ENCODE assay signal across 9 cellular contexts in the genomic region with DNA sequence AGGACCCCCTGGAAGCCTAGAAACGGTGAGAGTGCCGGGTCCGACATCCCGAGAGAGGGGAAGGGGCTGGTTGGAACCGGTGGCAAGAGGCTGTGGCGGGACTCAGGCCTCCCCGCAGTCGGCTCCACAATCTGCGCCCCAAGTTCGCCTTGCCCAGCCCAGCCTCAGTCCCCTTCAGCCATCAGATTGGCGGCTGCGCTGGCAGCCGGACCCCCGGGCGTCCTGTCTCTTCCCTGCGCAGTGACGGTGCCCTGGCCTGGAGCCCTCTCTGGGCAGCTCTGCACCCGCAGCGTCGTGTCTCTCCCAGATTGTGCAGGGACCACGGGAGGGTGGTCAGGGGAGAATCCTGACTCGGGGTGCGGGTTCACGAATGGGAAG. TPM values are rescaled to one million over a fixed set of nuclear protein-coding genes. Genes with fewer than 3 reads are reported as not detected.
DNase-seq lines count a peak whose midpoint lies in the region; ATAC-seq and TF ChIP-seq lines count a peak whose summit lies in the region.
"Had no signal": no experiment of that assay in that cellular context is flagged by ENCODE, and none has a peak within 500 bp of the region (broad histone marks: within the 10 kb centered on the region; RNA-seq: fewer than 3 reads in every experiment).

No MANE protein-coding gene starts in this region.

- no peak for DNase-seq in CD8-positive, alpha-beta memory T cell
- peak in 1 of 10 donors; percentile 50 for DNase-seq in dorsolateral prefrontal cortex
- DNase-seq in psoas muscle: no peak
- no peak for DNase-seq in G401 (ENCODE audit: low spot score)
- no peak for DNase-seq in stimulated activated naive CD4-positive, alpha-beta T cell (lab: John Stamatoyannopoulos, UW)
- no peak for DNase-seq in posterior vena cava (ENCODE audit: low spot score)
- DNase-seq in UCSD-AML1 (lab: John Stamatoyannopoulos, UW; ENCODE audit: unreplicated experiment): no peak

- ATAC-seq in HG03432 (IDR thresholded peaks at IDR 0.05; ENCODE audit: unreplicated experiment) (peak; percentile 14), psoas muscle (no peak)

- TF ChIP-seq CTCF in dorsolateral prefrontal cortex (IDR thresholded peaks at IDR 0.05 in 54 of 56, conservative IDR thresholded peaks at IDR 0.05 in 2 of 56; ENCODE audit: low read depth in 1 of 56, partially characterized antibody in 56 of 56) (no peak), psoas muscle (IDR thresholded peaks at IDR 0.05) (no peak)

- H3K27me3 ChIP-seq in CD8-positive, alpha-beta memory T cell (ENCODE audit: insufficient read depth, low read length, poor library complexity, severe bottlenecking): no peaks in the 10 kb centered on the region
- H3K27me3 ChIP-seq in dorsolateral prefrontal cortex (peaks cover 0 to 2% (median 0%) of the 10 kb centered on the region in 45 donors), psoas muscle (ENCODE audit: insufficient read depth in 3 of 3, low read length in 2 of 3) (no peaks in the 10 kb centered on the region)

- H3K9me3 ChIP-seq in CD8-positive, alpha-beta memory T cell (ENCODE audit: low read length): no peaks in the 10 kb centered on the region
- no peaks in the 10 kb centered on the region for H3K9me3 ChIP-seq in psoas muscle

- H3K27ac ChIP-seq in CD8-positive, alpha-beta memory T cell (ENCODE audit: low read depth, low read length): no peak overlapping the region
- no peak overlapping the region for H3K27ac ChIP-seq in dorsolateral prefrontal cortex
- no peak overlapping the region for H3K27ac ChIP-seq in psoas muscle

- CTCF ChIA-PET in CD8-positive, alpha-beta memory T cell (lab: Charles Lee): no interaction called here

- peaks cover 0 to 2% of the 10 kb centered on the region in 2 donors for H3K27me3 Mint-ChIP-seq in CD8-positive, alpha-beta memory T cell

- 0 to 2% (median 1%) methylated on average over 20 to 24 of the region's 24 CpGs for WGBS in psoas muscle, 3 donors

- H3K27ac Mint-ChIP-seq in CD8-positive, alpha-beta memory T cell: peak overlapping the region; percentile 29 to 90 (median 64)

- H3K4me3 ChIP-seq in CD8-positive, alpha-beta memory T cell (ENCODE audit: low read length): peak overlapping the region; percentile 53
- H3K4me3 ChIP-seq in dorsolateral prefrontal cortex (peak overlapping the region in 58 of 59 donors; percentile 26 to 92 (median 70)), psoas muscle (peak overlapping the region; percentile 70)

- H3K4me3 Mint-ChIP-seq in CD8-positive, alpha-beta memory T cell: peak overlapping the region; percentile 81 to 92 (median 89)

- H3K36me3 Mint-ChIP-seq in CD8-positive, alpha-beta memory T cell: peaks cover 0 to 1% (median 0%) of the 10 kb centered on the region in 3 donors

- peaks cover 0 to 8% (median 4%) of the 10 kb centered on the region in 5 donors for H3K9me3 Mint-ChIP-seq in CD8-positive, alpha-beta memory T cell

- POLR2A ChIA-PET in CD8-positive, alpha-beta memory T cell (lab: Charles Lee): interaction anchor here (0.7 to 1.0 kb wide), 2 partner anchors 576 to 1399 kb away, joined by 3 to 5 read pairs; no protein-coding TSS in a partner anchor

- H3K36me3 ChIP-seq in CD8-positive, alpha-beta memory T cell (ENCODE audit: insufficient read depth, low read length): no peaks in the 10 kb centered on the region
- no peaks in the 10 kb centered on the region for H3K36me3 ChIP-seq in psoas muscle (ENCODE audit: insufficient read depth in 1 of 2, low read depth in 1 of 2)

- intact Hi-C loops in dorsolateral prefrontal cortex (cut with DNase I) (no loop called here), psoas muscle (cut with DNase I) (no loop called here), posterior vena cava (cut with DNase I) (no loop called here)

- in situ Hi-C loops in G401 (cut with HindIII; ENCODE audit: low sequenced_read_pairs): no loop called here

- H3K4me1 Mint-ChIP-seq in CD8-positive, alpha-beta memory T cell: peaks cover 4 to 10% (median 5%) of the 10 kb centered on the region in 3 donors

- H3K4me1 ChIP-seq in CD8-positive, alpha-beta memory T cell (ENCODE audit: insufficient read depth, low read length): no peaks in the 10 kb centered on the region
- no peaks in the 10 kb centered on the region for H3K4me1 ChIP-seq in psoas muscle

RNA-seq across cellular contexts. Expression of gene ZNF492, which starts 0.3 kb away (rescaled TPM):
- 1 to 10 TPM; 1.5 TPM for total RNA-seq in CD8-positive, alpha-beta memory T cell
- 0.38 TPM for polyA plus RNA-seq in CD8-positive, alpha-beta memory T cell
- total RNA-seq in dorsolateral prefrontal cortex: 1 to 10 TPM in 7 of 120 experiments, under 1 TPM in 108, not detected in 5; 0.12 to 1.2 (median 0.50) TPM
- total RNA-seq in psoas muscle: under 1 TPM in 1 of 4 donors, not detected in 3; 0.07 TPM
- polyA plus RNA-seq in psoas muscle: under 1 TPM in 2 of 3 donors, not detected in 1; 0.01 to 0.03 TPM
- total RNA-seq in G401 (2014; rRNA removed; shearing (Covaris generic)): 0.25 and 1.9 TPM in 2 replicates
- under 1 TPM; 0.23 to 0.33 TPM for total RNA-seq in posterior vena cava
- polyA plus RNA-seq: neural cell had no signal
